Comparison of ENCODE assay signal across 24 cellular contexts in genomic region chr12:16588812-16589211, GRCh38. TPM values are rescaled to one million over a fixed set of nuclear protein-coding genes. Genes with fewer than 3 reads are reported as not detected.
"Had no signal": no experiment of that assay in that cellular context is flagged by ENCODE, and none has a peak within 500 bp of the region (broad histone marks: within the 10 kb centered on the region; RNA-seq: fewer than 3 reads in every experiment).

No MANE protein-coding gene starts in this region.

- H3K27ac ChIP-seq: colonic mucosa, epithelial cell of prostate, left ventricle myocardium inferior, neutrophil, ovary, prostate gland, right atrium auricular region, skin epidermis, tibial nerve, vagina had no signal

- H3K4me1 ChIP-seq: colonic mucosa, left ventricle myocardium inferior, prostate gland, right atrium auricular region, vagina had no signal

- H3K9me3 ChIP-seq: colonic mucosa, left ventricle myocardium inferior, neutrophil, ovary, prostate gland, right atrium auricular region, tibial nerve, vagina had no signal

- H3K27me3 ChIP-seq: colonic mucosa, neutrophil, ovary, right atrium auricular region, tibial nerve, vagina had no signal

- H3K36me3 ChIP-seq: colonic mucosa, left ventricle myocardium inferior, neutrophil, ovary, prostate gland, right atrium auricular region, tibial nerve, vagina had no signal

- H3K4me3 ChIP-seq: colonic mucosa, left ventricle myocardium inferior, ovary, prostate gland, right atrium auricular region, skin epidermis, tibial nerve, vagina had no signal

- ATAC-seq: activated CD4-positive, alpha-beta T cell treated with anti-CD3 and anti-CD28 coated beads for 36 hours; activated T-cell treated with anti-CD3 and anti-CD28 coated beads, Interleukin-2, amount 50 U/mL, for 72 hours; stimulated activated naive CD8-positive, alpha-beta T cell treated with anti-CD3 and anti-CD28 coated beads, Interleukin-15, amount 100 ng/mL, for 72 hours; T-helper 17 cell had no signal

- DNase-seq: activated B cell treated with CpG ODN at 0.5 μM for 24 hours; activated CD4-positive, alpha-beta memory T cell treated with anti-CD3 and anti-CD28 coated beads for 36 hours; activated CD4-positive, alpha-beta T cell treated with anti-CD3 and anti-CD28 coated beads for 36 hours; activated effector memory CD4-positive, alpha-beta T cell treated with Interleukin-2 at 50 U/mL for 16 hours; activated naive CD4-positive, alpha-beta T cell treated with anti-CD3 and anti-CD28 coated beads for 36 hours; activated T-cell treated with anti-CD3 and anti-CD28 coated beads, Interleukin-2, amount 50 U/mL, for 72 hours; colonic mucosa; endodermal cell; foreskin fibroblast; left ventricle myocardium inferior; ovary; stimulated activated CD4-positive, alpha-beta T cell treated with anti-CD3 and anti-CD28 coated beads, Interleukin-1b, Interleukin-23, amount 100 ng/mL, for 48 hours; stimulated activated naive CD8-positive, alpha-beta T cell treated with anti-CD3 and anti-CD28 coated beads, Interleukin-15, amount 100 ng/mL, for 72 hours; T-helper 17 cell had no signal

RNA-seq across cellular contexts. Expression of gene LMO3, which starts 17.1 kb away (rescaled TPM):
- total RNA-seq: activated B cell treated with CpG ODN at 0.5 μM for 24 hours; activated CD4-positive, alpha-beta memory T cell treated with anti-CD3 and anti-CD28 coated beads for 36 hours; activated CD4-positive, alpha-beta T cell treated with anti-CD3 and anti-CD28 coated beads for 36 hours; activated naive CD4-positive, alpha-beta T cell treated with anti-CD3 and anti-CD28 coated beads for 36 hours; activated T-cell treated with anti-CD3 and anti-CD28 coated beads, Interleukin-2, amount 50 U/mL, for 72 hours; glomerular endothelial cell; kidney epithelial cell; lung microvascular endothelial cell; T-helper 17 cell had no signal
